Comparison of ENCODE assay signal across 29 cellular contexts in genomic region chr2:122977580-122977979, GRCh38.
"Had no signal": no experiment of that assay in that cellular context is flagged by ENCODE, and none has a peak within 500 bp of the region (broad histone marks: within the 10 kb centered on the region; RNA-seq: fewer than 3 reads in every experiment).

No MANE protein-coding gene starts in this region.

- H3K27me3 Mint-ChIP-seq: stimulated activated memory B cell treated with anti-CD40 and anti-IgM and Interleukin-4, amounts not matched to agents 10 μg/mL and 1 μg/mL and 100 μg/mL, for 72 hours; stimulated activated naive B cell treated with anti-CD40 and anti-IgM and Interleukin-4, amounts not matched to agents 10 μg/mL and 1 μg/mL and 100 μg/mL, for 72 hours; stimulated activated naive CD8-positive, alpha-beta T cell treated with anti-CD3 and anti-CD28 coated beads, Interleukin-15, amount 100 ng/mL, for 72 hours; stimulated activated naive CD8-positive, alpha-beta T cell treated with anti-CD3 and anti-CD28 coated beads, Interleukin-15, Interleukin-2, amounts not matched to agents 100 ng/mL and 50 ng/mL, for 24 hours; type B pancreatic cell had no signal

- DNase-seq: stimulated activated CD4-positive, alpha-beta T cell treated with anti-CD3 and anti-CD28 coated beads, Interleukin-2, amount 100 ng/mL, for 48 hours; stimulated activated CD4-positive, alpha-beta T cell treated with anti-CD3 and anti-CD28 coated beads, Interleukin-4, amount 100 ng/mL, for 1 hour; stimulated activated CD4-positive, alpha-beta T cell treated with anti-CD3 and anti-CD28 coated beads, Interleukin-4, amount 100 ng/mL, for 24 hours; stimulated activated CD4-positive, alpha-beta T cell treated with anti-CD3 and anti-CD28 coated beads, Interleukin-4, amount 100 ng/mL, for 4 hours; stimulated activated CD8-positive, alpha-beta memory T cell treated with anti-CD3 and anti-CD28 coated beads, Interleukin-4, amount 100 ng/mL, for 48 hours; stimulated activated naive B cell treated with anti-CD40 and anti-IgM and Interleukin-4, amounts not matched to agents 10 μg/mL and 1 μg/mL and 100 μg/mL, for 72 hours; stimulated activated naive CD4-positive, alpha-beta T cell; stimulated activated naive CD4-positive, alpha-beta T cell treated with Interleukin-2 at 50 U/mL for 16 hours; stimulated activated naive CD8-positive, alpha-beta T cell treated with anti-CD3 and anti-CD28 coated beads, Interleukin-15, amount 100 ng/mL, for 72 hours; stimulated activated naive CD8-positive, alpha-beta T cell treated with anti-CD3 and anti-CD28 coated beads, Interleukin-15, Interleukin-2, amounts not matched to agents 100 U/mL and 50 U/mL, for 24 hours; stomach; substantia nigra; testis; thyroid gland; tibial artery; transverse colon; trophoblast cell; upper lobe of left lung; upper lobe of right lung; uterus had no signal

- H3K27me3 ChIP-seq: stomach, suprapubic skin, testis, thyroid gland, tibial artery, tibial nerve, transverse colon, upper lobe of left lung, upper lobe of right lung, uterus, vagina had no signal

- H3K4me1 Mint-ChIP-seq: stimulated activated effector memory CD8-positive, alpha-beta T cell treated with anti-CD3 and anti-CD28 coated beads, Interleukin-12 subunit alpha, Interleukin-12 subunit beta, amount 100 ng/mL, for 72 hours; stimulated activated memory B cell treated with anti-CD40 and anti-IgM and Interleukin-4, amounts not matched to agents 10 μg/mL and 1 μg/mL and 100 μg/mL, for 72 hours; stimulated activated naive B cell treated with anti-CD40 and anti-IgM and Interleukin-4, amounts not matched to agents 10 μg/mL and 1 μg/mL and 100 μg/mL, for 72 hours; stimulated activated naive CD8-positive, alpha-beta T cell treated with anti-CD3 and anti-CD28 coated beads, Interleukin-15, amount 100 ng/mL, for 72 hours had no signal

- H3K36me3 ChIP-seq: stomach, suprapubic skin, thoracic aorta, thyroid gland, tibial artery, tibial nerve, transverse colon, upper lobe of left lung, upper lobe of right lung, uterus, vagina had no signal

- H3K27ac Mint-ChIP-seq: stimulated activated effector memory CD8-positive, alpha-beta T cell treated with anti-CD3 and anti-CD28 coated beads, Interleukin-12 subunit alpha, Interleukin-12 subunit beta, amount 100 ng/mL, for 72 hours; stimulated activated memory B cell treated with anti-CD40 and anti-IgM and Interleukin-4, amounts not matched to agents 10 μg/mL and 1 μg/mL and 100 μg/mL, for 72 hours; stimulated activated naive B cell treated with anti-CD40 and anti-IgM and Interleukin-4, amounts not matched to agents 10 μg/mL and 1 μg/mL and 100 μg/mL, for 72 hours; stimulated activated naive CD8-positive, alpha-beta T cell treated with anti-CD3 and anti-CD28 coated beads, Interleukin-15, amount 100 ng/mL, for 72 hours; stimulated activated naive CD8-positive, alpha-beta T cell treated with anti-CD3 and anti-CD28 coated beads, Interleukin-15, Interleukin-2, amounts not matched to agents 100 ng/mL and 50 ng/mL, for 24 hours; type B pancreatic cell had no signal

- H3K4me3 ChIP-seq: stomach, suprapubic skin, testis, thoracic aorta, thyroid gland, tibial artery, tibial nerve, transverse colon, upper lobe of left lung, upper lobe of right lung, uterus, vagina had no signal

- H3K9me3 ChIP-seq: testis, thoracic aorta, thyroid gland, tibial artery, upper lobe of left lung, upper lobe of right lung, uterus, vagina had no signal

- H3K4me1 ChIP-seq: stomach, suprapubic skin, testis, thyroid gland, tibial artery, tibial nerve, transverse colon, upper lobe of left lung, upper lobe of right lung, uterus, vagina had no signal

- H3K9me3 Mint-ChIP-seq: type B pancreatic cell had no signal

- FAIRE-seq: urothelium cell line had no signal

- H3K27ac ChIP-seq: stomach, suprapubic skin, testis, thoracic aorta, thyroid gland, tibial artery, tibial nerve, transverse colon, upper lobe of left lung, upper lobe of right lung, uterus, vagina had no signal

- H3K4me3 Mint-ChIP-seq: stimulated activated effector memory CD8-positive, alpha-beta T cell treated with anti-CD3 and anti-CD28 coated beads, Interleukin-12 subunit alpha, Interleukin-12 subunit beta, amount 100 ng/mL, for 72 hours; stimulated activated memory B cell treated with anti-CD40 and anti-IgM and Interleukin-4, amounts not matched to agents 10 μg/mL and 1 μg/mL and 100 μg/mL, for 72 hours; stimulated activated naive B cell treated with anti-CD40 and anti-IgM and Interleukin-4, amounts not matched to agents 10 μg/mL and 1 μg/mL and 100 μg/mL, for 72 hours; stimulated activated naive CD8-positive, alpha-beta T cell treated with anti-CD3 and anti-CD28 coated beads, Interleukin-15, amount 100 ng/mL, for 72 hours; stimulated activated naive CD8-positive, alpha-beta T cell treated with anti-CD3 and anti-CD28 coated beads, Interleukin-15, Interleukin-2, amounts not matched to agents 100 ng/mL and 50 ng/mL, for 24 hours; type B pancreatic cell had no signal

- H3K36me3 Mint-ChIP-seq: stimulated activated effector memory CD8-positive, alpha-beta T cell treated with anti-CD3 and anti-CD28 coated beads, Interleukin-12 subunit alpha, Interleukin-12 subunit beta, amount 100 ng/mL, for 72 hours; stimulated activated memory B cell treated with anti-CD40 and anti-IgM and Interleukin-4, amounts not matched to agents 10 μg/mL and 1 μg/mL and 100 μg/mL, for 72 hours; stimulated activated naive B cell treated with anti-CD40 and anti-IgM and Interleukin-4, amounts not matched to agents 10 μg/mL and 1 μg/mL and 100 μg/mL, for 72 hours; type B pancreatic cell had no signal

- ATAC-seq: stimulated activated effector memory CD8-positive, alpha-beta T cell treated with anti-CD3 and anti-CD28 coated beads, Interleukin-12 subunit alpha, Interleukin-12 subunit beta, amount 100 ng/mL, for 72 hours; stimulated activated memory B cell treated with anti-CD40 and anti-IgM and Interleukin-4, amounts not matched to agents 10 μg/mL and 1 μg/mL and 100 μg/mL, for 72 hours; stimulated activated naive B cell treated with anti-CD40 and anti-IgM and Interleukin-4, amounts not matched to agents 10 μg/mL and 1 μg/mL and 100 μg/mL, for 72 hours; stimulated activated naive CD8-positive, alpha-beta T cell treated with anti-CD3 and anti-CD28 coated beads, Interleukin-15, amount 100 ng/mL, for 72 hours; stimulated activated naive CD8-positive, alpha-beta T cell treated with anti-CD3 and anti-CD28 coated beads, Interleukin-15, Interleukin-2, amounts not matched to agents 100 U/mL and 50 U/mL, for 24 hours; upper lobe of right lung had no signal
